In genomic region chr11:61295596-61295926, GRCh38 we compare ENCODE assay signal across 1 cellular context.
TF ChIP-seq lines count a peak whose summit lies in the region.

No MANE protein-coding gene starts in this region.

TF ChIP-seq in HepG2, 621 proteins besides CTCF, POLR2A, EP300 and RAD21 (continues in another document):
- TF ChIP-seq PLSCR1 (CRISPR knock-in tag; IDR thresholded peaks at IDR 0.05; ENCODE audit: borderline replicate concordance) = 0 out of 2 replicates have a peak, but pooled peaks have one; percentile 12
- TF ChIP-seq HNF1B (CRISPR knock-in tag; IDR thresholded peaks at IDR 0.05) = 0 out of 2 replicates have a peak, but pooled peaks have one; percentile 10
- no peak for TF ChIP-seq ZNF790 (CRISPR knock-in tag; IDR thresholded peaks at IDR 0.05; ENCODE audit: borderline replicate concordance)
- TF ChIP-seq MED13 (CRISPR knock-in tag; IDR thresholded peaks at IDR 0.05) = 0 out of 2 replicates have a peak, but pooled peaks have one; percentile 52
- TF ChIP-seq ZNF878 (CRISPR knock-in tag; IDR thresholded peaks at IDR 0.05) = 0 out of 2 replicates have a peak, but pooled peaks have one; percentile 59
- peak; percentile 11; the same call in 1 of the 2 replicates for TF ChIP-seq ZNF576 (CRISPR knock-in tag; IDR thresholded peaks at IDR 0.05)
- peak; percentile 14 for TF ChIP-seq RBM39 (IDR thresholded peaks at IDR 0.05; ENCODE audit: low read depth, low read length, poor library complexity, severe bottlenecking)
- 0 out of 2 replicates have a peak, but pooled peaks have one; percentile 30 for TF ChIP-seq FOXJ3 (CRISPR knock-in tag; IDR thresholded peaks at IDR 0.05; ENCODE audit: borderline replicate concordance)
- peak; percentile 51; the same call in 1 of the 2 replicates for TF ChIP-seq ZNF598 (CRISPR knock-in tag; IDR thresholded peaks at IDR 0.05; ENCODE audit: borderline replicate concordance)
- 0 out of 2 replicates have a peak, but pooled peaks have one; percentile 9 for TF ChIP-seq ZNF670 (CRISPR knock-in tag; IDR thresholded peaks at IDR 0.05; ENCODE audit: borderline replicate concordance)
- peak; percentile 13; the same call in 1 of the 2 replicates for TF ChIP-seq ZNF501 (CRISPR knock-in tag; IDR thresholded peaks at IDR 0.05)
- no peak for TF ChIP-seq HNF4A (CRISPR knock-in tag; IDR thresholded peaks at IDR 0.05)
- TF ChIP-seq MAX (IDR thresholded peaks at IDR 0.05) = 0 out of 2 replicates have a peak, but pooled peaks have one; percentile 26
- TF ChIP-seq ZNF414 (CRISPR knock-in tag; IDR thresholded peaks at IDR 0.05) = no peak
- TF ChIP-seq HNRNPL (IDR thresholded peaks at IDR 0.05; ENCODE audit: low read depth, low read length) = peak; percentile 78; the same call in 1 of the 2 replicates
- TF ChIP-seq GABPB1 (CRISPR knock-in tag; IDR thresholded peaks at IDR 0.05) = 0 out of 2 replicates have a peak, but pooled peaks have one; percentile 19
- TF ChIP-seq ZNF430 (CRISPR knock-in tag; IDR thresholded peaks at IDR 0.05) = 0 out of 2 replicates have a peak, but pooled peaks have one; percentile 6
- peak; percentile 11; the same call in 1 of the 2 replicates for TF ChIP-seq ONECUT2 (CRISPR knock-in tag; IDR thresholded peaks at IDR 0.05)
- TF ChIP-seq ZNF564 (CRISPR knock-in tag; IDR thresholded peaks at IDR 0.05) = peak; percentile 54; the same call in 1 of the 2 replicates
- TF ChIP-seq MED8 (CRISPR knock-in tag; IDR thresholded peaks at IDR 0.05; ENCODE audit: insufficient replicate concordance) = peak; percentile 37
- peak; percentile 64 for TF ChIP-seq ZNF687 (CRISPR knock-in tag; IDR thresholded peaks at IDR 0.05)
- 0 out of 2 replicates have a peak, but pooled peaks have one; percentile 12 for TF ChIP-seq ZNF660 (CRISPR knock-in tag; IDR thresholded peaks at IDR 0.05; ENCODE audit: borderline replicate concordance, low read depth)
- peak; percentile 38 for TF ChIP-seq ZNF350 (CRISPR knock-in tag; IDR thresholded peaks at IDR 0.05; ENCODE audit: borderline replicate concordance, low read depth)
- TF ChIP-seq ZNF407 (CRISPR knock-in tag; IDR thresholded peaks at IDR 0.05; ENCODE audit: not compliant biosample characterization) = peak; percentile 20
- TF ChIP-seq ZFP82 (CRISPR knock-in tag; IDR thresholded peaks at IDR 0.05; ENCODE audit: borderline replicate concordance) = 0 out of 2 replicates have a peak, but pooled peaks have one; percentile 15
- 0 out of 2 replicates have a peak, but pooled peaks have one; percentile 2 for TF ChIP-seq HES4 (CRISPR knock-in tag; IDR thresholded peaks at IDR 0.05; ENCODE audit: borderline replicate concordance)
- TF ChIP-seq THAP8 (CRISPR knock-in tag; IDR thresholded peaks at IDR 0.05; ENCODE audit: borderline replicate concordance) = 0 out of 2 replicates have a peak, but pooled peaks have one; percentile 12
- TF ChIP-seq ZNF782 (CRISPR knock-in tag; IDR thresholded peaks at IDR 0.05; ENCODE audit: borderline replicate concordance) = no peak
- 0 out of 2 replicates have a peak, but pooled peaks have one; percentile 1 for TF ChIP-seq ZSCAN20 (CRISPR knock-in tag; IDR thresholded peaks at IDR 0.05; ENCODE audit: borderline replicate concordance)
- TF ChIP-seq RARG (CRISPR knock-in tag; IDR thresholded peaks at IDR 0.05; ENCODE audit: low read depth) = no peak
- no peak for TF ChIP-seq XBP1 (CRISPR knock-in tag; IDR thresholded peaks at IDR 0.05)
- no peak for TF ChIP-seq PAX8 (CRISPR knock-in tag; IDR thresholded peaks at IDR 0.05; ENCODE audit: borderline replicate concordance)
- no peak for TF ChIP-seq THAP9 (CRISPR knock-in tag; IDR thresholded peaks at IDR 0.05; ENCODE audit: borderline replicate concordance)
